17 cellular contexts compared by ENCODE assay signal in the genomic region with DNA sequence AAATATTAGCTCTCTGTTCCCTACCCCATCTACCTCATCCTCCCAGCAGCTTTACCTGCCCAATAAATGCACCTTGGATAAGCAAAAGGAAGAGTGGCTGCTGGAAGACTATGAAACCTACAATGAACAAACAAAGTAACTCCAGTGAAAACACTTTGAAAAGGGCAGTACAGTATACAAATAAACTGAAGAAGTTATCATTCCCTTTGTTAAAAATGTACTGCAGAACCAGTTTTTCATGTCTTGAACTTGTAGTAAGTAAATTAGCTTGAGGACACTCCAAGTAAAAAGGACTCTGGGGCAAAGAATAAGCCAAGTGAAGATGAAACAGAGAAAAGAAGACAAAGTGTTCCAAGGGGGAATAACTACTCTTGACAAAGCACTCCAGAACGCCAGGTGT.
"Had no signal": no experiment of that assay in that cellular context is flagged by ENCODE, and none has a peak within 500 bp of the region (broad histone marks: within the 10 kb centered on the region; RNA-seq: fewer than 3 reads in every experiment).

No MANE protein-coding gene starts in this region.

- H3K36me3 Mint-ChIP-seq: immature natural killer cell; naive thymus-derived CD4-positive, alpha-beta T cell; stimulated activated naive B cell treated with anti-CD40 and anti-IgM and Interleukin-4, amounts not matched to agents 10 μg/mL and 1 μg/mL and 100 μg/mL, for 72 hours had no signal

- H3K27me3 ChIP-seq: colonic mucosa, foreskin keratinocyte, neutrophil, sigmoid colon had no signal

- H3K27ac ChIP-seq: colonic mucosa, foreskin keratinocyte, neutrophil, sigmoid colon, skin epidermis had no signal

- H3K9me3 Mint-ChIP-seq: endodermal cell; nephron progenitor cell; stimulated activated naive B cell treated with anti-CD40 and anti-IgM and Interleukin-4, amounts not matched to agents 10 μg/mL and 1 μg/mL and 100 μg/mL, for 72 hours had no signal

- H3K4me3 ChIP-seq: colonic mucosa, sigmoid colon, skin epidermis had no signal

- H3K36me3 ChIP-seq: colonic mucosa, neutrophil, sigmoid colon had no signal

- H3K9me3 ChIP-seq: colonic mucosa, neutrophil, sigmoid colon had no signal

- H3K4me1 ChIP-seq: colonic mucosa, foreskin keratinocyte, sigmoid colon had no signal

- H3K4me3 Mint-ChIP-seq: endodermal cell; immature natural killer cell; naive thymus-derived CD4-positive, alpha-beta T cell; nephron progenitor cell; stimulated activated naive B cell treated with anti-CD40 and anti-IgM and Interleukin-4, amounts not matched to agents 10 μg/mL and 1 μg/mL and 100 μg/mL, for 72 hours had no signal

- H3K4me1 Mint-ChIP-seq: immature natural killer cell; naive thymus-derived CD4-positive, alpha-beta T cell; stimulated activated naive B cell treated with anti-CD40 and anti-IgM and Interleukin-4, amounts not matched to agents 10 μg/mL and 1 μg/mL and 100 μg/mL, for 72 hours had no signal

- H3K27ac Mint-ChIP-seq: endodermal cell; immature natural killer cell; naive thymus-derived CD4-positive, alpha-beta T cell; nephron progenitor cell; stimulated activated naive B cell treated with anti-CD40 and anti-IgM and Interleukin-4, amounts not matched to agents 10 μg/mL and 1 μg/mL and 100 μg/mL, for 72 hours had no signal

- DNase-seq: colonic mucosa; effector CD4-positive, alpha-beta T cell; endodermal cell; erythroblast; foreskin keratinocyte; immature natural killer cell; left colon; mammary epithelial cell; naive thymus-derived CD4-positive, alpha-beta T cell; nephron progenitor cell; sigmoid colon; stimulated activated CD4-positive, alpha-beta T cell treated with anti-CD3 and anti-CD28 coated beads, Interleukin-2, amount 100 ng/mL, for 24 hours; stimulated activated CD4-positive, alpha-beta T cell treated with anti-CD3 and anti-CD28 coated beads, Interleukin-4, amount 100 ng/mL, for 4 hours; stimulated activated naive B cell treated with anti-CD40 and anti-IgM and Interleukin-4, amounts not matched to agents 10 μg/mL and 1 μg/mL and 100 μg/mL, for 72 hours; trophoblast cell had no signal
